Comparison of ENCODE assay signal across 16 cellular contexts in the genomic region with DNA sequence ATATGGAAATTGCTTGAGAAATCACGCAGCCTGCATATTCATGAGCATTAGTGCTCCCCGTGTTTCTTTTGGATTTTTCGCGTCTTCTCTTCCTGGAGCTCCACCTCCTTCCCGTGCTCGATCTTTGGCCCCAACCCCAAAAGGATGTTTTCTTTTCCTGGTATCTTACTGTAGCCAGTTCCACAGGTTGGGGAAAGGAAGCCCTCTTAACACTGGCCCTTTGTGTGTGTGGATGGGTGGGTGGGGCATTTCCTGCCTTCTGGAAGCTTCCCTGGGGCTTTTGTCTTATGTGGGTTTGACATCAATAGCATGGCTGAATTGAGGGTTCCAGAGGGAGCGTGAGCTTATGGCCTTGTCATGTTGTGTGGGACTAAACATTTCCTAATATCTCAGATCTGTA. TPM values are rescaled to one million over a fixed set of nuclear protein-coding genes. Genes with fewer than 3 reads are reported as not detected.
DNase-seq lines count a peak whose midpoint lies in the region; ATAC-seq, FAIRE-seq and TF ChIP-seq lines count a peak whose summit lies in the region.
"Had no signal": no experiment of that assay in that cellular context is flagged by ENCODE, and none has a peak within 500 bp of the region (broad histone marks: within the 10 kb centered on the region; RNA-seq: fewer than 3 reads in every experiment).

No MANE protein-coding gene starts in this region.

- no peak overlapping the region for H3K4me3 ChIP-seq in SJCRH30
- no peak overlapping the region for H3K4me3 ChIP-seq in endodermal cell (ENCODE audit: low read length)
- no peak overlapping the region for H3K4me3 ChIP-seq in HepG2 (replicated peaks in 1 of 3; ENCODE audit: insufficient read depth in 1 of 3, low read depth in 2 of 3, low read length in 3 of 3)
- H3K4me3 ChIP-seq in thyroid gland (replicated peaks in 1 of 3): no peak overlapping the region

- TF ChIP-seq EP300 in HepG2 (IDR thresholded peaks at IDR 0.05; ENCODE audit: low read depth in 2 of 2, low read length in 2 of 2): no peak
- TF ChIP-seq EP300 in HepG2 (CRISPR knock-in tag; IDR thresholded peaks at IDR 0.05; ENCODE audit: borderline replicate concordance): no peak

- in situ Hi-C loops in HepG2 (cut with HindIII; ENCODE audit: extremely low pct_ligation_motif_present, low pct_unique_long_range_greater_than_20kb): no loop called here

- H3K27me3 ChIP-seq in SJCRH30 (peaks cover 3% of the 10 kb centered on the region; the same call in 1 of the 2 replicates), endodermal cell (ENCODE audit: control insufficient read depth, insufficient read depth, low read length, poor library complexity, severe bottlenecking) (no peaks in the 10 kb centered on the region), HepG2 (ENCODE audit: control insufficient read depth in 1 of 2, insufficient read depth in 2 of 2, low read length in 2 of 2) (no peaks in the 10 kb centered on the region), thyroid gland (no peaks in the 10 kb centered on the region)

- H3K27me3 Mint-ChIP-seq in endodermal cell (ENCODE audit: insufficient read depth): no peaks in the 10 kb centered on the region
- no peaks in the 10 kb centered on the region for H3K27me3 Mint-ChIP-seq in stimulated activated naive CD8-positive, alpha-beta T cell treated with anti-CD3 and anti-CD28 coated beads, Interleukin-15, amount 100 ng/mL, for 72 hours
- H3K27me3 Mint-ChIP-seq: activated CD4-positive, alpha-beta T cell treated with anti-CD3 and anti-CD28 coated beads for 36 hours; activated naive CD8-positive, alpha-beta T cell treated with anti-CD3 and anti-CD28 coated beads for 36 hours had no signal

- no peak for TF ChIP-seq POLR2A in HepG2 (IDR thresholded peaks at IDR 0.05; ENCODE audit: insufficient read depth in 1 of 2, low read depth in 2 of 2, low read length in 2 of 2)
- no peak for TF ChIP-seq POLR2A in thyroid gland (IDR thresholded peaks at IDR 0.05)

- CTCF ChIA-PET in HepG2 (lab: Yijun Ruan, JAX; ENCODE audit: low intra/inter-chr PET ratio, low total read pairs): no interaction called here

- no peak for FAIRE-seq in HepG2 (lab: Jason Lieb, UNC)
- FAIRE-seq: RCC 7860 had no signal

- H3K27ac ChIP-seq in SJCRH30 (no peak overlapping the region), endodermal cell (ENCODE audit: low read depth, low read length) (no peak overlapping the region), HepG2 (ENCODE audit: extremely low read length, insufficient read depth, low read length) (no peak overlapping the region), thyroid gland (peak overlapping the region in 2 of 3 donors; percentile 37 to 45)

- WGBS in endodermal cell (ENCODE audit: insufficient coverage in 1 of 2, insufficient read length in 1 of 2), 2 experiments: 73 to 76% methylated on average over 6 to 7 of the region's 7 CpGs
- WGBS in HepG2 (ENCODE audit: low lambda C conversion rate): 27% methylated on average over 7 of the region's 7 CpGs
- 70 to 77% methylated on average over 7 of the region's 7 CpGs for WGBS in thyroid gland, 2 donors

- TF ChIP-seq RAD21 in HepG2 (CRISPR knock-in tag; IDR thresholded peaks at IDR 0.05): no peak

- POLR2A ChIA-PET in HepG2 (lab: Yijun Ruan, JAX): no interaction called here

- H3K4me1 Mint-ChIP-seq in endodermal cell: peaks cover 28% of the 10 kb centered on the region
- H3K4me1 Mint-ChIP-seq in stimulated activated naive CD8-positive, alpha-beta T cell treated with anti-CD3 and anti-CD28 coated beads, Interleukin-15, amount 100 ng/mL, for 72 hours: peaks cover 16% of the 10 kb centered on the region

- ATAC-seq in HepG2: no peak
- no peak for ATAC-seq in stimulated activated naive CD8-positive, alpha-beta T cell treated with anti-CD3 and anti-CD28 coated beads, Interleukin-15, amount 100 ng/mL, for 72 hours

- TF ChIP-seq CTCF in endodermal cell (conservative IDR thresholded peaks at IDR 0.05) (no peak), HepG2 (CRISPR knock-in tag; IDR thresholded peaks at IDR 0.05) (no peak), thyroid gland (IDR thresholded peaks at IDR 0.05) (no peak)

- H3K4me1 ChIP-seq in SJCRH30 (no peaks in the 10 kb centered on the region; the same call in 1 of the 2 replicates), endodermal cell (ENCODE audit: control insufficient read depth, insufficient read depth, low read length) (no peaks in the 10 kb centered on the region), HepG2 (ENCODE audit: insufficient read depth, low read length) (peaks cover 22% of the 10 kb centered on the region), thyroid gland (peaks cover 9 to 19% of the 10 kb centered on the region in 2 donors)

- H3K4me3 Mint-ChIP-seq in endodermal cell: no peak overlapping the region
- H3K4me3 Mint-ChIP-seq in stimulated activated naive CD8-positive, alpha-beta T cell treated with anti-CD3 and anti-CD28 coated beads, Interleukin-15, amount 100 ng/mL, for 72 hours: no peak overlapping the region
- H3K4me3 Mint-ChIP-seq: activated CD4-positive, alpha-beta T cell treated with anti-CD3 and anti-CD28 coated beads for 36 hours; activated naive CD8-positive, alpha-beta T cell treated with anti-CD3 and anti-CD28 coated beads for 36 hours; central memory CD8-positive, alpha-beta T cell had no signal

- peak; percentile 18 to 33 for DNase-seq in SJCRH30
- peak; percentile 62 for DNase-seq in endodermal cell
- no peak for DNase-seq in HepG2 (ENCODE audit: low spot score)
- DNase-seq in thyroid gland: no peak
- DNase-seq in hepatic stellate cell (ENCODE audit: low spot score): no peak
- no peak for DNase-seq in UCSD-AML1 (lab: John Stamatoyannopoulos, UW; ENCODE audit: unreplicated experiment)
- DNase-seq in stimulated activated naive CD8-positive, alpha-beta T cell treated with anti-CD3 and anti-CD28 coated beads, Interleukin-15, amount 100 ng/mL, for 72 hours: no peak
- DNase-seq: activated naive CD8-positive, alpha-beta T cell treated with anti-CD3 and anti-CD28 coated beads for 36 hours; activated T-cell treated with anti-CD3 and anti-CD28 coated beads for 4 hours; HCEC 1CT; mesenchymal stem cell; NCI-H1436; nucleus accumbens had no signal

- H3K9ac ChIP-seq in endodermal cell (ENCODE audit: extremely low read depth, low read length, poor library complexity, severe bottlenecking) (no peak overlapping the region), HepG2 (ENCODE audit: insufficient read depth, low read depth, low read length) (no peak overlapping the region)

- H3K36me3 Mint-ChIP-seq in endodermal cell (ENCODE audit: low read depth): peaks cover 2% of the 10 kb centered on the region
- H3K36me3 Mint-ChIP-seq: activated naive CD8-positive, alpha-beta T cell treated with anti-CD3 and anti-CD28 coated beads for 36 hours had no signal

- H3K9me3 ChIP-seq in SJCRH30 (replicated peaks) (no peaks in the 10 kb centered on the region), endodermal cell (ENCODE audit: control insufficient read depth, low read length) (no peaks in the 10 kb centered on the region), HepG2 (ENCODE audit: low read length) (no peaks in the 10 kb centered on the region), thyroid gland (no peaks in the 10 kb centered on the region)

- no peaks in the 10 kb centered on the region for H4K20me1 ChIP-seq in HepG2 (ENCODE audit: insufficient read depth, low read length)

- H3K4me2 ChIP-seq in HepG2 (ENCODE audit: low read depth, low read length): no peak overlapping the region

- H3K9me3 Mint-ChIP-seq in endodermal cell: peaks cover 4% of the 10 kb centered on the region
- no peaks in the 10 kb centered on the region for H3K9me3 Mint-ChIP-seq in stimulated activated naive CD8-positive, alpha-beta T cell treated with anti-CD3 and anti-CD28 coated beads, Interleukin-15, amount 100 ng/mL, for 72 hours
- H3K9me3 Mint-ChIP-seq: activated naive CD8-positive, alpha-beta T cell treated with anti-CD3 and anti-CD28 coated beads for 36 hours; central memory CD8-positive, alpha-beta T cell had no signal

- H3K79me2 ChIP-seq in HepG2 (ENCODE audit: insufficient read depth, low read length): no peaks in the 10 kb centered on the region

- BruUV-seq in HepG2 (replicated peaks; lab: Mats Ljungman, UMichigan): no TSS peak

- intact Hi-C loops in HepG2 (cut with micrococcal nuclease; ENCODE audit: unreplicated experiment) (no loop called here), thyroid gland (cut with DNase I) (no loop called here)

- no peak overlapping the region for H2AFZ ChIP-seq in HepG2 (ENCODE audit: low read length)

- H3K27ac Mint-ChIP-seq in endodermal cell: peak overlapping the region; percentile 20
- H3K27ac Mint-ChIP-seq in stimulated activated naive CD8-positive, alpha-beta T cell treated with anti-CD3 and anti-CD28 coated beads, Interleukin-15, amount 100 ng/mL, for 72 hours: no peak overlapping the region
- H3K27ac Mint-ChIP-seq: activated CD4-positive, alpha-beta T cell treated with anti-CD3 and anti-CD28 coated beads for 36 hours; activated naive CD8-positive, alpha-beta T cell treated with anti-CD3 and anti-CD28 coated beads for 36 hours had no signal

- H3K36me3 ChIP-seq in SJCRH30 (no peaks in the 10 kb centered on the region), endodermal cell (ENCODE audit: control insufficient read depth, insufficient read depth, low read length) (no peaks in the 10 kb centered on the region), HepG2 (replicated peaks in 1 of 2; ENCODE audit: control insufficient read depth in 1 of 2, insufficient read depth in 2 of 2, low read length in 2 of 2) (no peaks in the 10 kb centered on the region), thyroid gland (no peaks in the 10 kb centered on the region)

RNA-seq across cellular contexts. Expression of gene STXBP1, which starts 21.9 kb away (rescaled TPM):
- 3.6 and 5.2 TPM in 2 replicates for total RNA-seq in SJCRH30 (2014; rRNA removed; shearing (Covaris generic))
- 10 to 100 TPM; 27.8 to 46.8 TPM for total RNA-seq in endodermal cell
- polyA plus RNA-seq in endodermal cell (2013, experiment 1 of 2): 36.9 TPM
- polyA plus RNA-seq in endodermal cell (2013, experiment 2 of 2): 33.8 TPM
- 2.9 and 4.4 TPM in 2 replicates for total RNA-seq in HepG2 (2016; rRNA removed; fragmentation: Illumina TruSeq; extraction: Trizol)
- 2.6 and 3.0 TPM in 2 replicates for total RNA-seq in HepG2 (2016; cell fraction: cytosol; rRNA removed; fragmentation: Illumina TruSeq; extraction: Trizol; ENCODE audit: low read depth)
- 2.7 and 5.6 TPM in 2 replicates for total RNA-seq in HepG2 (2016; cell fraction: insoluble cytoplasmic fraction; rRNA removed; fragmentation: Illumina TruSeq; extraction: Trizol)
- total RNA-seq in HepG2 (2016; cell fraction: membrane; rRNA removed; fragmentation: Illumina TruSeq; extraction: Trizol): 3.8 and 5.2 TPM in 2 replicates
- total RNA-seq in HepG2 (2016; cell fraction: nucleus; rRNA removed; fragmentation: Illumina TruSeq; extraction: Trizol): 2.6 and 3.7 TPM in 2 replicates
- 2.9 and 4.1 TPM in 2 replicates for polyA plus RNA-seq in HepG2 (2011; rRNA removed)
- polyA plus RNA-seq in HepG2 (2011; cell fraction: cytosol; rRNA removed): 2.4 and 5.1 TPM in 2 replicates
- 6.7 and 8.1 TPM in 2 replicates for polyA plus RNA-seq in HepG2 (2011; cell fraction: nucleus; rRNA removed)
- polyA plus RNA-seq in HepG2 (2012): 5.9 and 8.8 TPM in 2 replicates
- polyA plus RNA-seq in HepG2 (2016; cell fraction: cytosol; fragmentation: Illumina TruSeq; extraction: Trizol; ENCODE audit: low read depth): 5.5 and 6.6 TPM in 2 replicates
- polyA plus RNA-seq in HepG2 (2016; cell fraction: insoluble cytoplasmic fraction; fragmentation: Illumina TruSeq; extraction: Trizol; ENCODE audit: low read depth): 5.6 and 8.0 TPM in 2 replicates
- 6.0 and 6.1 TPM in 2 replicates for polyA plus RNA-seq in HepG2 (2016; cell fraction: membrane; fragmentation: Illumina TruSeq; extraction: Trizol; ENCODE audit: low read depth)
- 8.0 and 9.7 TPM in 2 replicates for polyA plus RNA-seq in HepG2 (2016; cell fraction: nucleus; fragmentation: Illumina TruSeq; extraction: Trizol; ENCODE audit: insufficient read depth, low read depth)
- 3.4 and 23.2 TPM in 2 replicates for polyA minus RNA-seq in HepG2 (2011; rRNA and poly(A)+ RNA removed; ENCODE audit: low replicate concordance)
- polyA minus RNA-seq in HepG2 (2011; cell fraction: cytosol; rRNA and poly(A)+ RNA removed): 4.3 and 8.2 TPM in 2 replicates
- polyA minus RNA-seq in HepG2 (2011; cell fraction: nucleus; rRNA and poly(A)+ RNA removed): 3.6 and 7.6 TPM in 2 replicates
- total RNA-seq in thyroid gland: 100 to 1,000 TPM in 2 of 4 donors, 10 to 100 TPM in 2; 23.8 to 139 (median 106) TPM

Comparison
In these comparisons a context has a peak if more than half of its experiments do, and no peak if none do; other contexts are left out.
1. DNase-seq: peak in SJCRH30 (2 of 2) and endodermal cell (single experiment); none in HepG2 (single experiment), thyroid gland (0 of 2), hepatic stellate cell (single experiment), UCSD-AML1 (single experiment) and stimulated activated naive CD8-positive, alpha-beta T cell treated with anti-CD3 and anti-CD28 coated beads, Interleukin-15, amount 100 ng/mL, for 72 hours (0 of 2).
2. H3K27ac ChIP-seq: peak in thyroid gland (2 of 3); none in SJCRH30 (single experiment), endodermal cell (single experiment) and HepG2 (single experiment).